Comparison of ENCODE assay signal across 19 cellular contexts in the genomic region with DNA sequence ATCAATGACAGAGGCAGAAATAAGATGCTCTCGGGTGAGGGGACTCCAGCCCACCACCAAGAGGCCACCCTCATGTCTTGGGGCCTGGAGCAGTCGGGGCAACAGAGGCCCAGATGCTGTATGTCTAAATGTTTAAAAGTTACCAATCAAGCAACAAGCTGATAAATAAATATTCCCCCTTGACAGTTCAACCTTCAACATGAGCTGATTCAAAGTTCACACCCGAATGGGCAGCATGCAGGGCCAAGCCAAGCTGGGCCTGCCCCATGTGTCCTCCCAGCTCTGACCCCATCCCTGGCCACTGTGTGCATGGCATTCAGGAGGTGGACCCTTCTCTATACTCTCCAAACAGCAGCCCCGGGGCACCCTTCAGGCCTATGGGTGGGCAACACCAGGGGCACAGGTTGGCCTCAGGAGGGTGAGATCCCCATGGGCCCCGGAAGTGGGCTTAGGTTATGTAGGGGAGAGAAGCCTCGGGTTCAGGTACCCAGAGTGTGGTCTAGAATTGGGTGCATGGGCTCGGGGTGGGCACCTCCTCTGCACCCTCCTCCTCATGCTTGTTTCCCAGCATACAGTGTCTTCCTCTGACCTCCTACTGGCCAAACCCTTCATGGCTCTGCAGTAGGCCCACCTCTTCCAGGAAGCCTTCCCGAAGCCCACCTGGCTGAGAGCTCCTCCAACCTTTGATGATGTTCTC.
"Had no signal": no experiment of that assay in that cellular context is flagged by ENCODE, and none has a peak within 500 bp of the region (broad histone marks: within the 10 kb centered on the region; RNA-seq: fewer than 3 reads in every experiment).

No MANE protein-coding gene starts in this region.

- H3K4me2 ChIP-seq: hepatocyte had no signal

- FAIRE-seq: keratinocyte had no signal

- H3K4me1 ChIP-seq: body of pancreas had no signal

- H3K4me3 ChIP-seq: body of pancreas, coronary artery, hepatocyte, suprapubic skin had no signal

- H3K36me3 Mint-ChIP-seq: activated naive CD8-positive, alpha-beta T cell; type B pancreatic cell had no signal

- H3K9me3 ChIP-seq: body of pancreas, suprapubic skin had no signal

- H3K27ac ChIP-seq: body of pancreas, coronary artery, hepatocyte, suprapubic skin, WERI-Rb-1 had no signal

- H3K27me3 ChIP-seq: body of pancreas, hepatocyte, suprapubic skin had no signal

- H3K9me3 Mint-ChIP-seq: activated CD8-positive, alpha-beta T cell treated with anti-CD3 and anti-CD28 coated beads for 36 hours; activated T-cell treated with anti-CD3 and anti-CD28 coated beads, Interleukin-2, amount 50 U/mL, for 72 hours; type B pancreatic cell had no signal

- ATAC-seq: activated CD4-positive, alpha-beta T cell treated with anti-CD3 and anti-CD28 coated beads for 36 hours; activated CD8-positive, alpha-beta T cell treated with anti-CD3 and anti-CD28 coated beads for 36 hours; activated T-cell treated with anti-CD3 and anti-CD28 coated beads, Interleukin-2, amount 50 U/mL, for 72 hours; body of pancreas; esophagus mucosa; left lobe of liver had no signal

- DNase-seq: activated CD4-positive, alpha-beta T cell treated with anti-CD3 and anti-CD28 coated beads for 36 hours; activated CD8-positive, alpha-beta memory T cell treated with anti-CD3 and anti-CD28 coated beads, Interleukin-2, amount 50 U/mL, for 4 hours; activated CD8-positive, alpha-beta T cell treated with anti-CD3 and anti-CD28 coated beads for 36 hours; activated gamma-delta T cell; activated T-cell treated with anti-CD3 and anti-CD28 coated beads, Interleukin-2, amount 50 U/mL, for 72 hours; amniotic stem cell; body of pancreas; caudate nucleus; stimulated activated CD4-positive, alpha-beta T cell treated with anti-CD3 and anti-CD28 coated beads, Interleukin-4, amount 100 ng/mL, for 1 hour; stimulated activated naive CD4-positive, alpha-beta T cell treated with Interleukin-2 at 50 U/mL for 16 hours; WERI-Rb-1 had no signal

- H3K27ac Mint-ChIP-seq: activated CD4-positive, alpha-beta T cell treated with anti-CD3 and anti-CD28 coated beads for 36 hours; activated CD8-positive, alpha-beta T cell treated with anti-CD3 and anti-CD28 coated beads for 36 hours; activated naive CD8-positive, alpha-beta T cell; type B pancreatic cell had no signal

- H3K79me2 ChIP-seq: hepatocyte had no signal

- H2AFZ ChIP-seq: hepatocyte had no signal

- H3K4me3 Mint-ChIP-seq: activated CD4-positive, alpha-beta T cell treated with anti-CD3 and anti-CD28 coated beads for 36 hours; activated CD8-positive, alpha-beta T cell treated with anti-CD3 and anti-CD28 coated beads for 36 hours; activated naive CD8-positive, alpha-beta T cell; type B pancreatic cell had no signal

- H3K36me3 ChIP-seq: suprapubic skin, WERI-Rb-1 had no signal

- H3K27me3 Mint-ChIP-seq: activated CD4-positive, alpha-beta T cell treated with anti-CD3 and anti-CD28 coated beads for 36 hours; activated CD8-positive, alpha-beta T cell treated with anti-CD3 and anti-CD28 coated beads for 36 hours; activated naive CD8-positive, alpha-beta T cell; type B pancreatic cell had no signal
